ENCODE assay signal across 11 cellular contexts in the genomic region with DNA sequence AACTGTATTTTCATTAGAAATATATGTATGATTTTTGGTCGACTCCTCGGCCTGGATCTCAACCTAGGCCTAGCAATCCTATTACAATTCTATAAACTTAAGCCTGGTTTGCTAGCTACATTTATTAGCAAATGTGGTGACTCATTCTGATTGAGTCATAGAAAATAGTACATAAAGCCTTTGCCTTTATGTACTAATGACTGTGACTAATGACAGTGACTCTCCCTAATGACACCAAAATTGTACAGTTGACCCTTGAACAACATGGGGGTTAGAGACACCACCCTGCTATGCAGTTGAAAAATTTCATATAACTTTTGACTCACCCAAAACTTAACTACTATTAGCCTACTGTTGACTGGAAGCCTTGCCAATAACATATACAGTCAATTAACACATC.
DNase-seq lines count a peak whose midpoint lies in the region; TF ChIP-seq lines count a peak whose summit lies in the region.
"Had no signal": no experiment of that assay in that cellular context is flagged by ENCODE, and none has a peak within 500 bp of the region (broad histone marks: within the 10 kb centered on the region; RNA-seq: fewer than 3 reads in every experiment).

No MANE protein-coding gene starts in this region.

- TF ChIP-seq CTCF in AG10803 (conservative IDR thresholded peaks at IDR 0.05; ENCODE audit: low read length) (no peak), astrocyte of the spinal cord (IDR thresholded peaks at IDR 0.05; ENCODE audit: low read depth, low read length) (no peak)

- H3K4me3 ChIP-seq in AG10803 (ENCODE audit: low read length), result no peak overlapping the region
- H3K4me3 ChIP-seq in astrocyte of the spinal cord (ENCODE audit: low read depth, low read length), result no peak overlapping the region

- in situ Hi-C loops in astrocyte of the spinal cord (cut with HindIII; ENCODE audit: low sequenced_read_pairs), result no loop called here
- in situ Hi-C loops in G401 (cut with HindIII; ENCODE audit: low sequenced_read_pairs), result no loop called here

- DNase-seq in AG10803 (ENCODE audit: low read depth) (peak; percentile 61), HT-29 (ENCODE audit: low spot score) (peak; percentile 76), astrocyte of the spinal cord (ENCODE audit: low read depth, low spot score) (peak; percentile 83), iris pigment epithelial cell (ENCODE audit: low read depth) (peak; percentile 80), cerebellar nuclear complex (lab: John Stamatoyannopoulos, UW) (no peak), G401 (ENCODE audit: low spot score) (no peak)
- no peak for DNase-seq in activated CD8-positive, alpha-beta memory T cell treated with anti-CD3 and anti-CD28 coated beads, Interleukin-2, amount 50 U/mL, for 4 hours
- DNase-seq in activated T-cell treated with anti-CD3 and anti-CD28 coated beads, Interleukin-2, amount 50 U/mL, for 48 hours, result no peak
- DNase-seq: Caco-2; SHP77; stimulated activated naive CD4-positive, alpha-beta T cell had no signal

Comparison
In these comparisons a context has a peak if more than half of its experiments do, and no peak if none do; other contexts are left out.
1. DNase-seq: peak in AG10803 (single experiment), HT-29 (single experiment), astrocyte of the spinal cord (single experiment) and iris pigment epithelial cell (single experiment); none in cerebellar nuclear complex (0 of 2), G401 (single experiment), activated CD8-positive, alpha-beta memory T cell treated with anti-CD3 and anti-CD28 coated beads, Interleukin-2, amount 50 U/mL, for 4 hours (single experiment) and activated T-cell treated with anti-CD3 and anti-CD28 coated beads, Interleukin-2, amount 50 U/mL, for 48 hours (0 of 2).